Comparison of ENCODE assay signal across 10 cellular contexts in the genomic region with DNA sequence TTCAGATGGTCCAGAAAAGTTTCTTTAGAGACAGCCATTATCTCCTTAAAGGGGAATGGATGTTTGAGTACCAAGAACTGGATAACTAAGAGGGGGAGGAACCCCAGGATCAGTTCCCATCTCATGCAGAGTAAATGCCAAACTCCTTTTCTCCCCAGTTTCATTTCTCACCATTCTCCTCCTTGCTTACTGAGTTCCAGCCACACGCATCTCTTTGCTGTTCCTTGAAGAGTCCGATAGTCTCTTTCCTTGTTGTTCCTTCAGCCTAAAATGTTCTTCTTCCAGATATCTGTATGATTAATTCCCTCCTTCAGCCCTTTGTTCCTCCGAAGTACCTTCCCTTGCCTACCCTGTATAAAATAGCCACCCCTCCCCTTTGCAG. TPM values are rescaled to one million over a fixed set of nuclear protein-coding genes. Genes with fewer than 3 reads are reported as not detected.
DNase-seq lines count a peak whose midpoint lies in the region; ATAC-seq and TF ChIP-seq lines count a peak whose summit lies in the region.
"Had no signal": no experiment of that assay in that cellular context is flagged by ENCODE, and none has a peak within 500 bp of the region (broad histone marks: within the 10 kb centered on the region; RNA-seq: fewer than 3 reads in every experiment).

No MANE protein-coding gene starts in this region.

- H3K9me3 Mint-ChIP-seq in nephron = no peaks in the 10 kb centered on the region

- peak overlapping the region; percentile 32 to 85 (median 73) for H3K27ac Mint-ChIP-seq in nephron

- no peaks in the 10 kb centered on the region for H3K27me3 Mint-ChIP-seq in nephron (ENCODE audit: low read depth)

- DNase-seq in M059J (ENCODE audit: low read depth) (peak; percentile 7), epithelial cell of prostate (ENCODE audit: low read depth, low spot score) (no peak), NCI-H2227 treated with DMSO at 0.1 percent for 48 hours (lab: John Stamatoyannopoulos, UW) (no peak), activated gamma-delta T cell treated with Interleukin-2 at 50 U/mL for 16 hours (no peak)
- DNase-seq: GDM1 had no signal

- TF ChIP-seq CTCF in C4-2B (conservative IDR thresholded peaks at IDR 0.05) (no peak), nephron (IDR thresholded peaks at IDR 0.05; ENCODE audit: unreplicated experiment in 3 of 3) (no peak)

- H3K27ac ChIP-seq in C4-2B (peak overlapping the region; percentile 7; the same call in 1 of the 2 replicates), epithelial cell of prostate (peak overlapping the region; percentile 19)
- H3K27ac ChIP-seq: BLaER1 had no signal

- no peak overlapping the region for H3K4me3 Mint-ChIP-seq in nephron

- H3K4me1 Mint-ChIP-seq in nephron = peaks cover 8% of the 10 kb centered on the region

- ATAC-seq in GM21390 (IDR thresholded peaks at IDR 0.05; ENCODE audit: unreplicated experiment) = no peak
- ATAC-seq in activated CD4-positive, CD25-positive, alpha-beta regulatory T cell treated with anti-CD3 and anti-CD28 coated beads, Interleukin-2, amount 50 U/mL, for 24 hours = no peak

- peaks cover 2% of the 10 kb centered on the region for H3K36me3 Mint-ChIP-seq in nephron (ENCODE audit: low read depth)

RNA-seq across cellular contexts. Expression of a gene that starts 30.0 kb away (rescaled TPM):
- 17.7 and 17.8 TPM in 2 replicates for total RNA-seq in M059J (2014; rRNA removed; shearing (Covaris generic))
